18 cellular contexts compared by ENCODE assay signal in the genomic region with DNA sequence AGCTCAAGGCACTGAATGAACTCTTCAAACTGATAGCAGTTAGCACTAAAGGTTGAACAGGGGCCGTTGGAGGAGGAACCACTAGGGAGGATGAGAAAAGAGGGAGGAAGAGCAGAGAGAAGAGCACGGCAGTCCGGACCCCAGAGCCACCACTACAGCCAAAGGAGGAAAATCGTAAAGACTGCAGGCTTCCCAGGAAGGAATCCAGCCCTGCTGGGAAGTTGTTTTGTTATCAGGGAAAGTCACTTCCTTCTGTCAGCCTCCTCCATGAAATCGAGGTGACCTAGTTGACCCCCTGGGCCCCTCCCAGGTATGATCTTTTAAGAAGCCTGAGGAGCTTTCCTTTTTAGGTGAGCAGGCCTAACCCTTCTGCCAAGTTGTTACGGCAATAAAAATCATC.
DNase-seq lines count a peak whose midpoint lies in the region; ATAC-seq and TF ChIP-seq lines count a peak whose summit lies in the region.
"Had no signal": no experiment of that assay in that cellular context is flagged by ENCODE, and none has a peak within 500 bp of the region (broad histone marks: within the 10 kb centered on the region; RNA-seq: fewer than 3 reads in every experiment).

No MANE protein-coding gene starts in this region.

- TF ChIP-seq POLR2A in gastrocnemius medialis (IDR thresholded peaks at IDR 0.05): no peak

- H3K36me3 ChIP-seq in HUES48 (ENCODE audit: control insufficient read depth, insufficient read depth, low read length) (peaks cover 16% of the 10 kb centered on the region), colonic mucosa (no peaks in the 10 kb centered on the region), mesendoderm (ENCODE audit: control insufficient read depth, insufficient read depth, low read length) (no peaks in the 10 kb centered on the region), gastrocnemius medialis (no peaks in the 10 kb centered on the region), A673 (ENCODE audit: insufficient read depth, low read length, poor library complexity, severe bottlenecking) (no peaks in the 10 kb centered on the region)

- no TSS peak for BruUV-seq in A673 (replicated peaks; lab: Mats Ljungman, UMichigan)

- H3K4ac ChIP-seq in mesendoderm (ENCODE audit: low read depth, low read length): no peak overlapping the region

- no peak overlapping the region for H2BK5ac ChIP-seq in mesendoderm (ENCODE audit: low read length)

- peak overlapping the region; percentile 3 for H3K18ac ChIP-seq in mesendoderm (ENCODE audit: low read length)

- in situ Hi-C loops in gastrocnemius medialis (cut with MboI; ENCODE audit: low sequenced_read_pairs in 4 of 4) (no loop called here), KBM-7 (cut with MboI; ENCODE audit: low pct_unique_long_range_greater_than_20kb, low sequenced_read_pairs) (no loop called here)

- H3K4me2 ChIP-seq in mesendoderm (ENCODE audit: low read length): no peak overlapping the region

- no peak overlapping the region for H3K23ac ChIP-seq in mesendoderm (ENCODE audit: low read length)

- no peak overlapping the region for H4K5ac ChIP-seq in mesendoderm (ENCODE audit: low read length)

- peak overlapping the region; percentile 22 for H3K27ac ChIP-seq in HUES48 (ENCODE audit: low read depth, low read length)
- peak overlapping the region; percentile 65 for H3K27ac ChIP-seq in colonic mucosa
- H3K27ac ChIP-seq in mesendoderm (ENCODE audit: low read depth, low read length): no peak overlapping the region
- H3K27ac ChIP-seq in gastrocnemius medialis: peak overlapping the region; percentile 84 to 92 (median 90)
- no peak overlapping the region for H3K27ac ChIP-seq in A673 (ENCODE audit: low read depth, low read length, poor library complexity, severe bottlenecking)

- H4K8ac ChIP-seq in mesendoderm (ENCODE audit: low read depth, low read length): no peak overlapping the region

- H3K4me3 ChIP-seq in HUES48 (ENCODE audit: low read depth, low read length) (no peak overlapping the region), colonic mucosa (no peak overlapping the region), mesendoderm (ENCODE audit: low read length) (no peak overlapping the region), gastrocnemius medialis (no peak overlapping the region), A673 (ENCODE audit: low read depth, low read length, poor library complexity, severe bottlenecking) (no peak overlapping the region)
- H3K4me3 ChIP-seq: GM12878 had no signal

- no peak overlapping the region for H2AK5ac ChIP-seq in mesendoderm (ENCODE audit: low read length)

- ATAC-seq in gastrocnemius medialis: no peak
- ATAC-seq: activated CD4-positive, alpha-beta T cell treated with anti-CD3 and anti-CD28 coated beads for 36 hours; GM12878 had no signal

- TF ChIP-seq CTCF in colonic mucosa (IDR thresholded peaks at IDR 0.05) (no peak), gastrocnemius medialis (IDR thresholded peaks at IDR 0.05 in 4 of 5, conservative IDR thresholded peaks at IDR 0.05 in 1 of 5) (no peak), A673 (conservative IDR thresholded peaks at IDR 0.05; ENCODE audit: low read depth, low read length) (no peak)

- peaks cover 59% of the 10 kb centered on the region for H3K4me1 ChIP-seq in HUES48 (ENCODE audit: control insufficient read depth, insufficient read depth, low read length)
- H3K4me1 ChIP-seq in colonic mucosa: peaks cover 4% of the 10 kb centered on the region
- peaks cover 21% of the 10 kb centered on the region for H3K4me1 ChIP-seq in mesendoderm (ENCODE audit: control insufficient read depth, low read depth, low read length)
- H3K4me1 ChIP-seq in gastrocnemius medialis: peaks cover 78 to 94% of the 10 kb centered on the region in 2 donors
- H3K4me1 ChIP-seq in A673 (ENCODE audit: insufficient read depth, low read length, poor library complexity, severe bottlenecking): peaks cover 66% of the 10 kb centered on the region

- H3K79me1 ChIP-seq in mesendoderm (ENCODE audit: low read length): peaks cover 5% of the 10 kb centered on the region

- H3K56ac ChIP-seq in mesendoderm (ENCODE audit: low read length): no peak overlapping the region

- WGBS in mesendoderm (ENCODE audit: extremely low coverage, insufficient coverage, low lambda C conversion rate): no CpG with 5 or more reads among the region's 6 CpGs

- CTCF ChIA-PET in A673 (lab: Charles Lee): no interaction called here

- no peaks in the 10 kb centered on the region for H3K27me3 ChIP-seq in HUES48 (ENCODE audit: control insufficient read depth, insufficient read depth, low read length)
- H3K27me3 ChIP-seq in colonic mucosa: no peaks in the 10 kb centered on the region
- H3K27me3 ChIP-seq in mesendoderm (ENCODE audit: insufficient read depth, low read length, poor library complexity): no peaks in the 10 kb centered on the region
- H3K27me3 ChIP-seq in gastrocnemius medialis: no peaks in the 10 kb centered on the region
- H3K27me3 ChIP-seq in A673 (replicated peaks; ENCODE audit: insufficient read depth, low read depth, low read length, poor library complexity): no peaks in the 10 kb centered on the region

- H3K9ac ChIP-seq in HUES48 (ENCODE audit: low read depth, low read length) (no peak overlapping the region), colonic mucosa (ENCODE audit: low read depth in 2 of 2, low read length in 2 of 2) (peak overlapping the region in 1 of 2 donors; percentile 16), mesendoderm (ENCODE audit: low read length) (no peak overlapping the region)

- DNase-seq in colonic mucosa: peak; percentile 69
- DNase-seq in mesendoderm: peak; percentile 82
- no peak for DNase-seq in gastrocnemius medialis
- no peak for DNase-seq in A673 (ENCODE audit: low spot score)
- no peak for DNase-seq in occipital lobe (lab: John Stamatoyannopoulos, UW)
- no peak for DNase-seq in KBM-7
- no peak for DNase-seq in DMS53 treated with DMSO at 0.1 percent for 48 hours (lab: John Stamatoyannopoulos, UW; ENCODE audit: unreplicated experiment)
- DNase-seq: activated CD4-positive, alpha-beta T cell treated with anti-CD3 and anti-CD28 coated beads for 36 hours; activated gamma-delta T cell; anterior cingulate cortex; foreskin fibroblast; KG1; NCI-H1048; NCI-H526; stimulated activated CD4-positive, alpha-beta T cell treated with anti-CD3 and anti-CD28 coated beads, Interleukin-4, amount 100 ng/mL, for 24 hours; T-helper 9 cell had no signal

- POLR2A ChIA-PET in A673 (lab: Charles Lee; ENCODE audit: low non-redundant PET): no interaction called here

- no peak overlapping the region for H2BK120ac ChIP-seq in mesendoderm (ENCODE audit: low read depth, low read length)

- no peaks in the 10 kb centered on the region for H3K79me2 ChIP-seq in mesendoderm (ENCODE audit: control insufficient read depth, insufficient read depth, low read length)

- H2BK15ac ChIP-seq in mesendoderm (replicated peaks; ENCODE audit: low read depth): no peak overlapping the region

- intact Hi-C loops in colonic mucosa (cut with DNase I): no loop called here
- intact Hi-C loops in gastrocnemius medialis (cut with DNase I; ENCODE audit: low total_unique reads): no loop called here
- intact Hi-C loops in A673 (cut with micrococcal nuclease; ENCODE audit: unreplicated experiment): no loop called here

- H3K9me3 ChIP-seq in HUES48 (ENCODE audit: control insufficient read depth, insufficient read depth, low read length) (no peaks in the 10 kb centered on the region), colonic mucosa (no peaks in the 10 kb centered on the region), gastrocnemius medialis (no peaks in the 10 kb centered on the region), A673 (ENCODE audit: low read depth, low read length, poor library complexity, severe bottlenecking) (no peaks in the 10 kb centered on the region)

Comparison
In these comparisons a context has a peak if more than half of its experiments do, and no peak if none do; other contexts are left out.
1. H3K27ac ChIP-seq: peak in HUES48 (single experiment), colonic mucosa (single experiment) and gastrocnemius medialis (4 of 4); none in mesendoderm (single experiment) and A673 (single experiment).
2. DNase-seq: peak in colonic mucosa (single experiment) and mesendoderm (single experiment); none in gastrocnemius medialis (0 of 2), A673 (single experiment), occipital lobe (single experiment), KBM-7 (single experiment) and DMS53 treated with DMSO at 0.1 percent for 48 hours (single experiment).